9 cellular contexts compared by ENCODE assay signal in the genomic region with DNA sequence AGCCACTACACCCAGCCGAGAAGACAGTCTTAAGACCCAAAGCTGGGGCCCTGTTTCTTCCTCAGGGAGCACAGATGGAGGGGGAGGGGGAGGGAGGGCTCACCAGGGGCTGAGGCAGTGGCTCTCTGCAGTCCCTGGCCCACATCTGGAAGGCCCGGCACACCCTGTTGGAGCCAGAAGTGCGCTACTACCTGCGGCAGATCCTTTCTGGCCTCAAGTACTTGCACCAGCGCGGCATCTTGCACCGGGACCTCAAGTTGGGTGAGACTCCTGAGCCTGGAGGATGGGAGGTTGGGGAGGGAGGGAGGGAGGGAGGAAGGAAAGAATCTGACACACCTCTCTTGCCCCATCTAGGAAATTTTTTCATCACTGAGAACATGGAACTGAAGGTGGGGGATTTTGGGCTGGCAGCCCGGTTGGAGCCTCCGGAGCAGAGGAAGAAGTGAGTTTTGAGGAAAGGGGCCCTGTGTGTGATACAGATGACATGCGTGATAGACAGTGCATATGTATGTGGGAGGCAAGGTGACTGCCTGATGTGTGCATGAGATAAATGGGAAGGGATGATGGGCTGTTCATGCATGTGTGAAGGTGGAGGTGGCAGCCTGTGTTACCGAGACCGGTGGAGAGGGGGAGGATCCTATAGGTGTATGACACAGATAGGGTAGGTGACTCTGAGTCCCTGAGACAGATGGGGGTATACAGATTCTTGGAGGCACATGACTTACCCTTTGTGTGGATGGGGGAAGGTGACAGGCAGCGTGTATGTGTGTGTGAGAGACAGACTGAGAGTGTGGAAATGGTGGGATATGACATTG. TPM values are rescaled to one million over a fixed set of nuclear protein-coding genes. Genes with fewer than 3 reads are reported as not detected.
DNase-seq lines count a peak whose midpoint lies in the region; ATAC-seq and TF ChIP-seq lines count a peak whose summit lies in the region.
"Had no signal": no experiment of that assay in that cellular context is flagged by ENCODE, and none has a peak within 500 bp of the region (broad histone marks: within the 10 kb centered on the region; RNA-seq: fewer than 3 reads in every experiment).

No MANE protein-coding gene starts in this region.

- H3K27ac ChIP-seq in RWPE1 (peak overlapping the region; percentile 99), ectodermal cell (ENCODE audit: insufficient read depth, low read depth, low read length, poor library complexity, severe bottlenecking) (peak overlapping the region; percentile 54)

- no peak overlapping the region for H2AFZ ChIP-seq in neuron (ENCODE audit: low read depth, low read length)

- H3K4me3 ChIP-seq in ectodermal cell (ENCODE audit: insufficient read depth, low read depth, low read length): peak overlapping the region; percentile 18
- peak overlapping the region; percentile 42 for H3K4me3 ChIP-seq in neuron (ENCODE audit: low read length)

- 80 to 82% methylated on average over 13 of the region's 13 CpGs for WGBS in ectodermal cell, 2 experiments

- DNase-seq in CD1c-positive myeloid dendritic cell (ENCODE audit: extremely low spot score) (peak; percentile 52), RWPE1 (ENCODE audit: low spot score) (no peak), hepatic stellate cell (ENCODE audit: low spot score) (no peak), GM19240 (ENCODE audit: insufficient read length, low spot score) (no peak), KG1 (lab: John Stamatoyannopoulos, UW) (no peak)

- H3K9me3 ChIP-seq in ectodermal cell (ENCODE audit: control insufficient read depth, low read length) (no peaks in the 10 kb centered on the region), neuron (ENCODE audit: low read length) (no peaks in the 10 kb centered on the region)
- H3K9me3 ChIP-seq: body of pancreas had no signal

- POLR2A ChIA-PET in RWPE1 (lab: Yijun Ruan, JAX; ENCODE audit: low non-redundant PET): no interaction called here

- H3K27me3 ChIP-seq in ectodermal cell (ENCODE audit: control insufficient read depth, insufficient read depth, low read length, poor library complexity, severe bottlenecking): peaks cover 10% of the 10 kb centered on the region
- no peaks in the 10 kb centered on the region for H3K27me3 ChIP-seq in neuron (ENCODE audit: insufficient read depth, low read length)
- H3K27me3 ChIP-seq: body of pancreas had no signal

- TF ChIP-seq CTCF in RWPE1 (conservative IDR thresholded peaks at IDR 0.05; ENCODE audit: low read depth): no peak

- ATAC-seq in HG03439 (IDR thresholded peaks at IDR 0.05; ENCODE audit: unreplicated experiment): no peak
- ATAC-seq: body of pancreas had no signal

- H3K36me3 ChIP-seq in ectodermal cell (ENCODE audit: control insufficient read depth, insufficient read depth, low read length) (peaks cover 14% of the 10 kb centered on the region), neuron (ENCODE audit: insufficient read depth, low read length) (peaks cover 27% of the 10 kb centered on the region)

- CTCF ChIA-PET in RWPE1 (lab: Yijun Ruan, JAX): interaction anchor here (0.5 kb wide), 2 partner anchors 70 to 505 kb away, joined by 3 to 10 read pairs; no protein-coding TSS in a partner anchor

- H3K4me1 ChIP-seq in ectodermal cell (ENCODE audit: control insufficient read depth, insufficient read depth, low read length) (peaks cover 26% of the 10 kb centered on the region), neuron (ENCODE audit: insufficient read depth, low read length) (peaks cover 29% of the 10 kb centered on the region)

RNA-seq across cellular contexts. Expression of a gene that starts 1.5 kb away (rescaled TPM):
- 7.8 TPM for polyA plus RNA-seq in ectodermal cell (2013, experiment 1 of 4)
- 8.9 TPM for polyA plus RNA-seq in ectodermal cell (2013, experiment 2 of 4)
- 8.3 TPM for polyA plus RNA-seq in ectodermal cell (2013, experiment 3 of 4)
- 8.9 TPM for polyA plus RNA-seq in ectodermal cell (2013, experiment 4 of 4)

RNA-seq across cellular contexts. Expression of a gene that starts 5.5 kb away (rescaled TPM):
- polyA plus RNA-seq in ectodermal cell (2013, experiment 1 of 4): not detected
- not detected for polyA plus RNA-seq in ectodermal cell (2013, experiment 2 of 4)
- not detected for polyA plus RNA-seq in ectodermal cell (2013, experiment 3 of 4)
- polyA plus RNA-seq in ectodermal cell (2013, experiment 4 of 4): not detected

RNA-seq across cellular contexts. Expression of a gene that starts 6.6 kb away (rescaled TPM):
- polyA plus RNA-seq in ectodermal cell (2013, experiment 1 of 4): 4.7 TPM
- polyA plus RNA-seq in ectodermal cell (2013, experiment 2 of 4): 3.4 TPM
- polyA plus RNA-seq in ectodermal cell (2013, experiment 3 of 4): 2.0 TPM
- polyA plus RNA-seq in ectodermal cell (2013, experiment 4 of 4): 2.2 TPM

RNA-seq across cellular contexts. Expression of a gene that starts 13.7 kb away (rescaled TPM):
- polyA plus RNA-seq in ectodermal cell (2013, experiment 1 of 4): 1.0 TPM
- polyA plus RNA-seq in ectodermal cell (2013, experiment 2 of 4): 1.1 TPM
- 1.3 TPM for polyA plus RNA-seq in ectodermal cell (2013, experiment 3 of 4)
- polyA plus RNA-seq in ectodermal cell (2013, experiment 4 of 4): 1.5 TPM

RNA-seq across cellular contexts. Expression of a gene that starts 26.4 kb away (rescaled TPM):
- 2,727 TPM for polyA plus RNA-seq in ectodermal cell (2013, experiment 1 of 4)
- 2,601 TPM for polyA plus RNA-seq in ectodermal cell (2013, experiment 2 of 4)
- polyA plus RNA-seq in ectodermal cell (2013, experiment 3 of 4): 3,056 TPM
- 3,481 TPM for polyA plus RNA-seq in ectodermal cell (2013, experiment 4 of 4)
